Comparison of ENCODE assay signal across 16 cellular contexts in genomic region chr1:200260587-200261335, GRCh38.
DNase-seq lines count a peak whose midpoint lies in the region; ATAC-seq and TF ChIP-seq lines count a peak whose summit lies in the region.
"Had no signal": no experiment of that assay in that cellular context is flagged by ENCODE, and none has a peak within 500 bp of the region (broad histone marks: within the 10 kb centered on the region; RNA-seq: fewer than 3 reads in every experiment).

No MANE protein-coding gene starts in this region.

- no peaks in the 10 kb centered on the region for H3K4me1 ChIP-seq in suprapubic skin
- H3K4me1 ChIP-seq: tibial artery had no signal

- no peak for TF ChIP-seq CTCF in AG09319 (IDR thresholded peaks at IDR 0.05; ENCODE audit: low read depth, low read length)
- TF ChIP-seq CTCF in suprapubic skin (IDR thresholded peaks at IDR 0.05): no peak

- no peak overlapping the region for H3K4me3 ChIP-seq in suprapubic skin
- H3K4me3 ChIP-seq: skin epidermis, tibial artery had no signal

- ATAC-seq in GM19351 (IDR thresholded peaks at IDR 0.05; ENCODE audit: unreplicated experiment): no peak
- ATAC-seq: activated CD8-positive, alpha-beta T cell treated with anti-CD3 and anti-CD28 coated beads for 36 hours; stimulated activated naive CD8-positive, alpha-beta T cell treated with anti-CD3 and anti-CD28 coated beads, Interleukin-15, Interleukin-2, amounts not matched to agents 100 U/mL and 50 U/mL, for 24 hours had no signal

- H3K27ac ChIP-seq in suprapubic skin: no peak overlapping the region
- H3K27ac ChIP-seq: skin epidermis, tibial artery had no signal

- no peak for TF ChIP-seq POLR2A in suprapubic skin (IDR thresholded peaks at IDR 0.05)

- DNase-seq in AG09319 (ENCODE audit: extremely low read depth, low read depth) (peak; percentile 76), EH (ENCODE audit: low read depth) (peak; percentile 86), NCI-H345 treated with DMSO at 0.1 percent for 48 hours (lab: John Stamatoyannopoulos, UW; ENCODE audit: unreplicated experiment) (peak; percentile 83), fibroblast of gingiva (ENCODE audit: low read depth) (peak; percentile 85), 8988T (no peak), suprapubic skin (ENCODE audit: low spot score in 2 of 2) (no peak)
- DNase-seq: activated CD4-positive, CD25-positive, alpha-beta regulatory T cell; activated CD8-positive, alpha-beta T cell treated with anti-CD3 and anti-CD28 coated beads for 36 hours; activated gamma-delta T cell treated with Interleukin-2 at 50 U/mL for 16 hours; amniotic stem cell; immature natural killer cell; SK-N-SH; stimulated activated naive CD8-positive, alpha-beta T cell treated with anti-CD3 and anti-CD28 coated beads, Interleukin-15, Interleukin-2, amounts not matched to agents 100 U/mL and 50 U/mL, for 24 hours; tibial artery had no signal

- TF ChIP-seq EP300 in suprapubic skin (IDR thresholded peaks at IDR 0.05): no peak

- peaks cover 13% of the 10 kb centered on the region for H3K27me3 ChIP-seq in suprapubic skin

- H3K9me3 ChIP-seq in suprapubic skin: no peaks in the 10 kb centered on the region
- H3K9me3 ChIP-seq: SK-N-SH, tibial artery had no signal

- WGBS in suprapubic skin: 64% methylated on average over 5 of the region's 5 CpGs

- H3K36me3 ChIP-seq in suprapubic skin: no peaks in the 10 kb centered on the region
- H3K36me3 ChIP-seq: tibial artery had no signal

Comparison
In these comparisons a context has a peak if more than half of its experiments do, and no peak if none do; other contexts are left out.
1. DNase-seq: peak in AG09319 (single experiment), EH (single experiment), NCI-H345 treated with DMSO at 0.1 percent for 48 hours (single experiment) and fibroblast of gingiva (single experiment); none in 8988T (single experiment) and suprapubic skin (0 of 2).